1 cellular context compared by ENCODE assay signal in genomic region chr13:94595943-94596574, GRCh38.
TF ChIP-seq lines count a peak whose summit lies in the region.

A gene with protein sequence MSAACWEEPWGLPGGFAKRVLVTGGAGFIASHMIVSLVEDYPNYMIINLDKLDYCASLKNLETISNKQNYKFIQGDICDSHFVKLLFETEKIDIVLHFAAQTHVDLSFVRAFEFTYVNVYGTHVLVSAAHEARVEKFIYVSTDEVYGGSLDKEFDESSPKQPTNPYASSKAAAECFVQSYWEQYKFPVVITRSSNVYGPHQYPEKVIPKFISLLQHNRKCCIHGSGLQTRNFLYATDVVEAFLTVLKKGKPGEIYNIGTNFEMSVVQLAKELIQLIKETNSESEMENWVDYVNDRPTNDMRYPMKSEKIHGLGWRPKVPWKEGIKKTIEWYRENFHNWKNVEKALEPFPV (minus strand): TSS chr13:94596152. CDS start chr13:94596136, 16 bp downstream.

TF ChIP-seq in HepG2, 621 proteins besides CTCF, POLR2A, EP300 and RAD21 (continued from another document and continues in another):
- TF ChIP-seq, protein P1, sequence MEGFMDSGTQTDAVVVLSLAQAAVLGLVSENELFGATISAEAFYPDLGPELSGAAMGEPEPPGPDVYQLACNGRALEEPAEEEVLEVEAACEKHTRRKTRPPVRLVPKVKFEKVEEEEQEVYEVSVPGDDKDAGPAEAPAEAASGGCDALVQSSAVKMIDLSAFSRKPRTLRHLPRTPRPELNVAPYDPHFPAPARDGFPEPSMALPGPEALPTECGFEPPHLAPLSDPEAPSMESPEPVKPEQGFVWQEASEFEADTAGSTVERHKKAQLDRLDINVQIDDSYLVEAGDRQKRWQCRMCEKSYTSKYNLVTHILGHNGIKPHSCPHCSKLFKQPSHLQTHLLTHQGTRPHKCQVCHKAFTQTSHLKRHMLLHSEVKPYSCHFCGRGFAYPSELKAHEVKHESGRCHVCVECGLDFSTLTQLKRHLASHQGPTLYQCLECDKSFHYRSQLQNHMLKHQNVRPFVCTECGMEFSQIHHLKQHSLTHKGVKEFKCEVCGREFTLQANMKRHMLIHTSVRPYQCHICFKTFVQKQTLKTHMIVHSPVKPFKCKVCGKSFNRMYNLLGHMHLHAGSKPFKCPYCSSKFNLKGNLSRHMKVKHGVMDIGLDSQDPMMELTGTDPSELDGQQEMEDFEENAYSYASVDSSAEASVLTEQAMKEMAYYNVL (CRISPR knock-in tag; IDR thresholded peaks at IDR 0.05; ENCODE audit: borderline replicate concordance): peak; percentile 59; the same call in 1 of the 2 replicates
- TF ChIP-seq SALL2 (CRISPR knock-in tag; IDR thresholded peaks at IDR 0.05) (peak; percentile 42; the same call in 1 of the 2 replicates), ETV6 (CRISPR knock-in tag; conservative IDR thresholded peaks at IDR 0.05) (peak; percentile 90), MEF2D (CRISPR knock-in tag; IDR thresholded peaks at IDR 0.05) (0 out of 2 replicates have a peak, but pooled peaks have one; percentile 55), ZNF580 (CRISPR knock-in tag; IDR thresholded peaks at IDR 0.05; ENCODE audit: borderline replicate concordance, low read depth) (peak; percentile 66; the same call in 1 of the 2 replicates), MED1 (CRISPR knock-in tag; IDR thresholded peaks at IDR 0.05) (peak; percentile 62), FOXA1 (IDR thresholded peaks at IDR 0.05) (no peak), FOXA1 (CRISPR knock-in tag; IDR thresholded peaks at IDR 0.05) (no peak), NFKBIZ (CRISPR knock-in tag; IDR thresholded peaks at IDR 0.05) (peak; percentile 66; the same call in 1 of the 2 replicates), HNRNPLL (IDR thresholded peaks at IDR 0.05; ENCODE audit: low read depth, low read length, poor library complexity, severe bottlenecking) (peak; percentile 98), ZNF10 (CRISPR knock-in tag; IDR thresholded peaks at IDR 0.05; ENCODE audit: borderline replicate concordance, low read depth) (no peak), ZNF747 (CRISPR knock-in tag; IDR thresholded peaks at IDR 0.05; ENCODE audit: borderline replicate concordance) (peak; percentile 22; the same call in 1 of the 2 replicates), ZKSCAN8 (CRISPR knock-in tag; IDR thresholded peaks at IDR 0.05; ENCODE audit: borderline replicate concordance) (peak; percentile 79; the same call in 1 of the 2 replicates), CBX5 (CRISPR knock-in tag; IDR thresholded peaks at IDR 0.05; ENCODE audit: borderline replicate concordance) (peak; percentile 85; the same call in 1 of the 2 replicates), THAP9 (CRISPR knock-in tag; IDR thresholded peaks at IDR 0.05; ENCODE audit: borderline replicate concordance) (peak; percentile 82), ZNF343 (CRISPR knock-in tag; IDR thresholded peaks at IDR 0.05) (no peak), MIER2 (CRISPR knock-in tag; IDR thresholded peaks at IDR 0.05) (0 out of 2 replicates have a peak, but pooled peaks have one; percentile 50), POLR2G (IDR thresholded peaks at IDR 0.05; ENCODE audit: low read depth, low read length) (peak; percentile 95), ZNF83 (CRISPR knock-in tag; IDR thresholded peaks at IDR 0.05; ENCODE audit: borderline replicate concordance) (no peak), ZFP91 (CRISPR knock-in tag; IDR thresholded peaks at IDR 0.05; ENCODE audit: borderline replicate concordance) (peak; percentile 79; the same call in 1 of the 2 replicates), DMAP1 (CRISPR knock-in tag; IDR thresholded peaks at IDR 0.05) (peak; percentile 87), FOSL2 (CRISPR knock-in tag; IDR thresholded peaks at IDR 0.05) (peak; percentile 13; the same call in 1 of the 2 replicates), ZNF33B (CRISPR knock-in tag; IDR thresholded peaks at IDR 0.05) (peak; percentile 75; the same call in 1 of the 2 replicates), ZMAT3 (CRISPR knock-in tag; conservative IDR thresholded peaks at IDR 0.05) (0 out of 2 replicates have a peak, but pooled peaks have one; percentile 65), ZNF563 (CRISPR knock-in tag; IDR thresholded peaks at IDR 0.05) (0 out of 2 replicates have a peak, but pooled peaks have one; percentile 43), FOXC1 (CRISPR knock-in tag; IDR thresholded peaks at IDR 0.05; ENCODE audit: borderline replicate concordance) (peak; percentile 70), MXI1 (IDR thresholded peaks at IDR 0.05; ENCODE audit: borderline replicate concordance, low read depth, low read length) (peak; percentile 71; the same call in 1 of the 3 replicates), GABPB1 (CRISPR knock-in tag; IDR thresholded peaks at IDR 0.05) (peak; percentile 93), RCOR2 (CRISPR knock-in tag; IDR thresholded peaks at IDR 0.05) (0 out of 2 replicates have a peak, but pooled peaks have one; percentile 22), TBX2 (CRISPR knock-in tag; IDR thresholded peaks at IDR 0.05; ENCODE audit: borderline replicate concordance) (peak; percentile 39; the same call in 1 of the 2 replicates), RBFOX2 (IDR thresholded peaks at IDR 0.05; ENCODE audit: low read depth, low read length) (peak; percentile 95), SOX13 (IDR thresholded peaks at IDR 0.05) (no peak), SOX13 (CRISPR knock-in tag; conservative IDR thresholded peaks at IDR 0.05 in 1 of 2, IDR thresholded peaks at IDR 0.05 in 1 of 2) (peak in 1 of 2 experiments; percentile 59; a peak in 2 of 4 replicates), ZNF605 (CRISPR knock-in tag; IDR thresholded peaks at IDR 0.05) (peak; percentile 47; the same call in 1 of the 2 replicates), SP1 (IDR thresholded peaks at IDR 0.05) (no peak), SP1 (CRISPR knock-in tag; IDR thresholded peaks at IDR 0.05) (peak; percentile 78), ZMYM3 (CRISPR knock-in tag; IDR thresholded peaks at IDR 0.05) (peak; percentile 37; the same call in 1 of the 2 replicates), ZNF567 (CRISPR knock-in tag; IDR thresholded peaks at IDR 0.05; ENCODE audit: borderline replicate concordance) (0 out of 2 replicates have a peak, but pooled peaks have one; percentile 23), PHF8 (CRISPR knock-in tag; IDR thresholded peaks at IDR 0.05) (peak; percentile 94), ZFYVE20 (CRISPR knock-in tag; IDR thresholded peaks at IDR 0.05; ENCODE audit: borderline replicate concordance, low read depth) (no peak), NCOA2 (CRISPR knock-in tag; IDR thresholded peaks at IDR 0.05) (peak; percentile 59), TFDP2 (CRISPR knock-in tag; IDR thresholded peaks at IDR 0.05) (peak; percentile 60), AGO1 (IDR thresholded peaks at IDR 0.05; ENCODE audit: low read depth, low read length, poor library complexity, severe bottlenecking) (no peak)
- TF ChIP-seq, protein P2, sequence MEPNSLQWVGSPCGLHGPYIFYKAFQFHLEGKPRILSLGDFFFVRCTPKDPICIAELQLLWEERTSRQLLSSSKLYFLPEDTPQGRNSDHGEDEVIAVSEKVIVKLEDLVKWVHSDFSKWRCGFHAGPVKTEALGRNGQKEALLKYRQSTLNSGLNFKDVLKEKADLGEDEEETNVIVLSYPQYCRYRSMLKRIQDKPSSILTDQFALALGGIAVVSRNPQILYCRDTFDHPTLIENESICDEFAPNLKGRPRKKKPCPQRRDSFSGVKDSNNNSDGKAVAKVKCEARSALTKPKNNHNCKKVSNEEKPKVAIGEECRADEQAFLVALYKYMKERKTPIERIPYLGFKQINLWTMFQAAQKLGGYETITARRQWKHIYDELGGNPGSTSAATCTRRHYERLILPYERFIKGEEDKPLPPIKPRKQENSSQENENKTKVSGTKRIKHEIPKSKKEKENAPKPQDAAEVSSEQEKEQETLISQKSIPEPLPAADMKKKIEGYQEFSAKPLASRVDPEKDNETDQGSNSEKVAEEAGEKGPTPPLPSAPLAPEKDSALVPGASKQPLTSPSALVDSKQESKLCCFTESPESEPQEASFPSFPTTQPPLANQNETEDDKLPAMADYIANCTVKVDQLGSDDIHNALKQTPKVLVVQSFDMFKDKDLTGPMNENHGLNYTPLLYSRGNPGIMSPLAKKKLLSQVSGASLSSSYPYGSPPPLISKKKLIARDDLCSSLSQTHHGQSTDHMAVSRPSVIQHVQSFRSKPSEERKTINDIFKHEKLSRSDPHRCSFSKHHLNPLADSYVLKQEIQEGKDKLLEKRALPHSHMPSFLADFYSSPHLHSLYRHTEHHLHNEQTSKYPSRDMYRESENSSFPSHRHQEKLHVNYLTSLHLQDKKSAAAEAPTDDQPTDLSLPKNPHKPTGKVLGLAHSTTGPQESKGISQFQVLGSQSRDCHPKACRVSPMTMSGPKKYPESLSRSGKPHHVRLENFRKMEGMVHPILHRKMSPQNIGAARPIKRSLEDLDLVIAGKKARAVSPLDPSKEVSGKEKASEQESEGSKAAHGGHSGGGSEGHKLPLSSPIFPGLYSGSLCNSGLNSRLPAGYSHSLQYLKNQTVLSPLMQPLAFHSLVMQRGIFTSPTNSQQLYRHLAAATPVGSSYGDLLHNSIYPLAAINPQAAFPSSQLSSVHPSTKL (CRISPR knock-in tag; IDR thresholded peaks at IDR 0.05): peak; percentile 57; the same call in 1 of the 2 replicates
- TF ChIP-seq, protein P3, sequence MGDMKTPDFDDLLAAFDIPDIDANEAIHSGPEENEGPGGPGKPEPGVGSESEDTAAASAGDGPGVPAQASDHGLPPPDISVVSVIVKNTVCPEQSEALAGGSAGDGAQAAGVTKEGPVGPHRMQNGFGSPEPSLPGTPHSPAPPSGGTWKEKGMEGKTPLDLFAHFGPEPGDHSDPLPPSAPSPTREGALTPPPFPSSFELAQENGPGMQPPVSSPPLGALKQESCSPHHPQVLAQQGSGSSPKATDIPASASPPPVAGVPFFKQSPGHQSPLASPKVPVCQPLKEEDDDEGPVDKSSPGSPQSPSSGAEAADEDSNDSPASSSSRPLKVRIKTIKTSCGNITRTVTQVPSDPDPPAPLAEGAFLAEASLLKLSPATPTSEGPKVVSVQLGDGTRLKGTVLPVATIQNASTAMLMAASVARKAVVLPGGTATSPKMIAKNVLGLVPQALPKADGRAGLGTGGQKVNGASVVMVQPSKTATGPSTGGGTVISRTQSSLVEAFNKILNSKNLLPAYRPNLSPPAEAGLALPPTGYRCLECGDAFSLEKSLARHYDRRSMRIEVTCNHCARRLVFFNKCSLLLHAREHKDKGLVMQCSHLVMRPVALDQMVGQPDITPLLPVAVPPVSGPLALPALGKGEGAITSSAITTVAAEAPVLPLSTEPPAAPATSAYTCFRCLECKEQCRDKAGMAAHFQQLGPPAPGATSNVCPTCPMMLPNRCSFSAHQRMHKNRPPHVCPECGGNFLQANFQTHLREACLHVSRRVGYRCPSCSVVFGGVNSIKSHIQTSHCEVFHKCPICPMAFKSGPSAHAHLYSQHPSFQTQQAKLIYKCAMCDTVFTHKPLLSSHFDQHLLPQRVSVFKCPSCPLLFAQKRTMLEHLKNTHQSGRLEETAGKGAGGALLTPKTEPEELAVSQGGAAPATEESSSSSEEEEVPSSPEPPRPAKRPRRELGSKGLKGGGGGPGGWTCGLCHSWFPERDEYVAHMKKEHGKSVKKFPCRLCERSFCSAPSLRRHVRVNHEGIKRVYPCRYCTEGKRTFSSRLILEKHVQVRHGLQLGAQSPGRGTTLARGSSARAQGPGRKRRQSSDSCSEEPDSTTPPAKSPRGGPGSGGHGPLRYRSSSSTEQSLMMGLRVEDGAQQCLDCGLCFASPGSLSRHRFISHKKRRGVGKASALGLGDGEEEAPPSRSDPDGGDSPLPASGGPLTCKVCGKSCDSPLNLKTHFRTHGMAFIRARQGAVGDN (CRISPR knock-in tag; IDR thresholded peaks at IDR 0.05): peak; percentile 95
- TF ChIP-seq, protein P4, sequence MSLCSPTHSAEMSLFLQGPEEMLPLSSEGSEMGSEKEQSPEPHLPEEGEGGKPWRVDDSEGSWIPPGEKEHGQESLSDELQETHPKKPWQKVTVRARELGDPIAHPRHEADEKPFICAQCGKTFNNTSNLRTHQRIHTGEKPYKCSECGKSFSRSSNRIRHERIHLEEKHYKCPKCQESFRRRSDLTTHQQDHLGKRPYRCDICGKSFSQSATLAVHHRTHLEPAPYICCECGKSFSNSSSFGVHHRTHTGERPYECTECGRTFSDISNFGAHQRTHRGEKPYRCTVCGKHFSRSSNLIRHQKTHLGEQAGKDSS (CRISPR knock-in tag; IDR thresholded peaks at IDR 0.05; ENCODE audit: borderline replicate concordance, low read depth): peak; percentile 77; the same call in 1 of the 2 replicates
